24 cellular contexts compared by ENCODE assay signal in genomic region chr12:4144676-4145075, GRCh38.
DNase-seq lines count a peak whose midpoint lies in the region; ATAC-seq and TF ChIP-seq lines count a peak whose summit lies in the region.
"Had no signal": no experiment of that assay in that cellular context is flagged by ENCODE, and none has a peak within 500 bp of the region (broad histone marks: within the 10 kb centered on the region; RNA-seq: fewer than 3 reads in every experiment).

No MANE protein-coding gene starts in this region.

- no peaks in the 10 kb centered on the region for H3K36me3 ChIP-seq in smooth muscle cell (ENCODE audit: low read depth)
- H3K36me3 ChIP-seq: lower lobe of right lung, sigmoid colon, tibial artery had no signal

- H3K9ac ChIP-seq in smooth muscle cell (ENCODE audit: low read depth) = no peak overlapping the region

- no peaks in the 10 kb centered on the region for H3K9me3 ChIP-seq in T-helper 17 cell (ENCODE audit: control insufficient read depth, low read length, poor library complexity, severe bottlenecking)
- H3K9me3 ChIP-seq in smooth muscle cell (replicated peaks; ENCODE audit: low read depth) = no peaks in the 10 kb centered on the region
- H3K9me3 ChIP-seq: lower lobe of right lung, sigmoid colon, tibial artery had no signal

- no peaks in the 10 kb centered on the region for H3K4me1 ChIP-seq in smooth muscle cell (ENCODE audit: low read depth)
- H3K4me1 ChIP-seq: sigmoid colon, tibial artery had no signal

- no peaks in the 10 kb centered on the region for H3K79me2 ChIP-seq in smooth muscle cell (ENCODE audit: low read depth)

- H3K36me3 Mint-ChIP-seq in activated T-cell treated with anti-CD3 and anti-CD28 coated beads, Interleukin-2, amount 50 U/mL, for 72 hours (ENCODE audit: insufficient read depth in 2 of 2) = peaks cover 0 to 4% of the 10 kb centered on the region in 2 donors
- no peaks in the 10 kb centered on the region for H3K36me3 Mint-ChIP-seq in T-helper 17 cell (ENCODE audit: low read depth)
- H3K36me3 Mint-ChIP-seq in activated naive CD8-positive, alpha-beta T cell treated with anti-CD3 and anti-CD28 coated beads, Interleukin-2, amount 50 U/mL, for 24 hours (ENCODE audit: low read depth) = no peaks in the 10 kb centered on the region
- peaks cover 13% of the 10 kb centered on the region for H3K36me3 Mint-ChIP-seq in stimulated activated effector memory CD8-positive, alpha-beta T cell treated with anti-CD3 and anti-CD28 coated beads, Interleukin-12 subunit alpha, Interleukin-12 subunit beta, amount 100 ng/mL, for 72 hours

- H3K4me3 ChIP-seq in smooth muscle cell = no peak overlapping the region
- H3K4me3 ChIP-seq: dorsolateral prefrontal cortex, lower lobe of right lung, sigmoid colon, SK-N-MC, tibial artery had no signal

- peaks cover 99% of the 10 kb centered on the region for H3K4me1 Mint-ChIP-seq in activated T-cell treated with anti-CD3 and anti-CD28 coated beads, Interleukin-2, amount 50 U/mL, for 72 hours (ENCODE audit: low read depth)
- peaks cover 45% of the 10 kb centered on the region for H3K4me1 Mint-ChIP-seq in T-helper 17 cell
- peaks cover 96% of the 10 kb centered on the region for H3K4me1 Mint-ChIP-seq in activated naive CD8-positive, alpha-beta T cell treated with anti-CD3 and anti-CD28 coated beads, Interleukin-2, amount 50 U/mL, for 24 hours
- peaks cover 92% of the 10 kb centered on the region for H3K4me1 Mint-ChIP-seq in stimulated activated effector memory CD8-positive, alpha-beta T cell treated with anti-CD3 and anti-CD28 coated beads, Interleukin-12 subunit alpha, Interleukin-12 subunit beta, amount 100 ng/mL, for 72 hours

- H2AFZ ChIP-seq in smooth muscle cell (ENCODE audit: low read depth) = no peak overlapping the region

- peak overlapping the region; percentile 66 to 80 for H3K4me3 Mint-ChIP-seq in activated T-cell treated with anti-CD3 and anti-CD28 coated beads, Interleukin-2, amount 50 U/mL, for 72 hours
- H3K4me3 Mint-ChIP-seq in T-helper 17 cell = peak overlapping the region; percentile 49
- no peak overlapping the region for H3K4me3 Mint-ChIP-seq in activated naive CD8-positive, alpha-beta T cell treated with anti-CD3 and anti-CD28 coated beads, Interleukin-2, amount 50 U/mL, for 24 hours
- H3K4me3 Mint-ChIP-seq in stimulated activated effector memory CD8-positive, alpha-beta T cell treated with anti-CD3 and anti-CD28 coated beads, Interleukin-12 subunit alpha, Interleukin-12 subunit beta, amount 100 ng/mL, for 72 hours = peak overlapping the region; percentile 75
- H3K4me3 Mint-ChIP-seq: nephron had no signal

- H3K27ac Mint-ChIP-seq in activated T-cell treated with anti-CD3 and anti-CD28 coated beads, Interleukin-2, amount 50 U/mL, for 72 hours = no peak overlapping the region
- H3K27ac Mint-ChIP-seq in T-helper 17 cell = peak overlapping the region; percentile 95
- H3K27ac Mint-ChIP-seq in activated naive CD8-positive, alpha-beta T cell treated with anti-CD3 and anti-CD28 coated beads, Interleukin-2, amount 50 U/mL, for 24 hours = peak overlapping the region; percentile 99
- H3K27ac Mint-ChIP-seq in stimulated activated effector memory CD8-positive, alpha-beta T cell treated with anti-CD3 and anti-CD28 coated beads, Interleukin-12 subunit alpha, Interleukin-12 subunit beta, amount 100 ng/mL, for 72 hours = no peak overlapping the region
- H3K27ac Mint-ChIP-seq: nephron had no signal

- H3K27me3 ChIP-seq in smooth muscle cell (ENCODE audit: low read depth) = peaks cover 11% of the 10 kb centered on the region
- H3K27me3 ChIP-seq: tibial artery had no signal

- H3K4me2 ChIP-seq in smooth muscle cell = no peak overlapping the region

- no peak for ATAC-seq in activated T-cell treated with anti-CD3 and anti-CD28 coated beads, Interleukin-2, amount 50 U/mL, for 72 hours (replicated peaks in 1 of 2)
- ATAC-seq in T-helper 17 cell = no peak
- ATAC-seq in activated naive CD8-positive, alpha-beta T cell treated with anti-CD3 and anti-CD28 coated beads, Interleukin-2, amount 50 U/mL, for 24 hours = no peak
- ATAC-seq in stimulated activated effector memory CD8-positive, alpha-beta T cell treated with anti-CD3 and anti-CD28 coated beads, Interleukin-12 subunit alpha, Interleukin-12 subunit beta, amount 100 ng/mL, for 72 hours = no peak
- ATAC-seq: lower lobe of right lung had no signal

- no peaks in the 10 kb centered on the region for H3K27me3 Mint-ChIP-seq in activated T-cell treated with anti-CD3 and anti-CD28 coated beads, Interleukin-2, amount 50 U/mL, for 72 hours (ENCODE audit: low read depth)
- H3K27me3 Mint-ChIP-seq in T-helper 17 cell = no peaks in the 10 kb centered on the region
- H3K27me3 Mint-ChIP-seq in activated naive CD8-positive, alpha-beta T cell treated with anti-CD3 and anti-CD28 coated beads, Interleukin-2, amount 50 U/mL, for 24 hours = no peaks in the 10 kb centered on the region

- H3K27ac ChIP-seq in smooth muscle cell (ENCODE audit: low read depth) = no peak overlapping the region
- H3K27ac ChIP-seq: dorsolateral prefrontal cortex, lower lobe of right lung, sigmoid colon, SK-N-MC, tibial artery had no signal

- no peaks in the 10 kb centered on the region for H3F3A ChIP-seq in smooth muscle cell (ENCODE audit: low read depth)

- H4K20me1 ChIP-seq in smooth muscle cell (ENCODE audit: low read depth) = no peaks in the 10 kb centered on the region

- no peak for DNase-seq in activated T-cell treated with anti-CD3 and anti-CD28 coated beads, Interleukin-2, amount 50 U/mL, for 72 hours
- no peak for DNase-seq in activated T-cell treated with anti-CD3 and anti-CD28 coated beads, Interleukin-2, amount 50 U/mL, for 48 hours
- DNase-seq in T-helper 17 cell (no peak), H4 (ENCODE audit: low spot score) (no peak), smooth muscle cell (lab: John Stamatoyannopoulos, UW; ENCODE audit: unreplicated experiment) (no peak), midbrain (lab: John Stamatoyannopoulos, UW) (no peak)
- DNase-seq in activated naive CD8-positive, alpha-beta T cell treated with anti-CD3 and anti-CD28 coated beads, Interleukin-2, amount 50 U/mL, for 24 hours = no peak
- no peak for DNase-seq in stimulated activated effector memory CD8-positive, alpha-beta T cell treated with anti-CD3 and anti-CD28 coated beads, Interleukin-12 subunit alpha, Interleukin-12 subunit beta, amount 100 ng/mL, for 72 hours (ENCODE audit: low spot score in 2 of 2)
- DNase-seq: ACHN; C1 segment of cervical spinal cord; dorsolateral prefrontal cortex; hypothalamus; IMR-90; kidney; lower lobe of right lung; NCI-H1417; NCI-H2107; NCI-H510A; RPMI8226; sigmoid colon; stimulated activated naive CD4-positive, alpha-beta T cell; tibial artery had no signal

- no peaks in the 10 kb centered on the region for H3K9me3 Mint-ChIP-seq in activated T-cell treated with anti-CD3 and anti-CD28 coated beads, Interleukin-2, amount 50 U/mL, for 72 hours
- H3K9me3 Mint-ChIP-seq in activated naive CD8-positive, alpha-beta T cell treated with anti-CD3 and anti-CD28 coated beads, Interleukin-2, amount 50 U/mL, for 24 hours = no peaks in the 10 kb centered on the region
- H3K9me3 Mint-ChIP-seq in stimulated activated effector memory CD8-positive, alpha-beta T cell treated with anti-CD3 and anti-CD28 coated beads, Interleukin-12 subunit alpha, Interleukin-12 subunit beta, amount 100 ng/mL, for 72 hours = no peaks in the 10 kb centered on the region

- WGBS in smooth muscle cell (ENCODE audit: low lambda C conversion rate) = 68% methylated on average over 2 of the region's 2 CpGs

- TF ChIP-seq CTCF in smooth muscle cell (IDR thresholded peaks at IDR 0.05; ENCODE audit: borderline replicate concordance, insufficient read depth, poor library complexity, severe bottlenecking) = no peak

Comparison
In these comparisons a context has a peak if more than half of its experiments do, and no peak if none do; other contexts are left out.
1. H3K27ac Mint-ChIP-seq: peak in T-helper 17 cell (single experiment) and activated naive CD8-positive, alpha-beta T cell treated with anti-CD3 and anti-CD28 coated beads, Interleukin-2, amount 50 U/mL, for 24 hours (single experiment); none in activated T-cell treated with anti-CD3 and anti-CD28 coated beads, Interleukin-2, amount 50 U/mL, for 72 hours (single experiment) and stimulated activated effector memory CD8-positive, alpha-beta T cell treated with anti-CD3 and anti-CD28 coated beads, Interleukin-12 subunit alpha, Interleukin-12 subunit beta, amount 100 ng/mL, for 72 hours (single experiment).